ENCODE assay signal across 9 cellular contexts in genomic region chr10:98415710-98416077, GRCh38. TPM values are rescaled to one million over a fixed set of nuclear protein-coding genes. Genes with fewer than 3 reads are reported as not detected.
DNase-seq lines count a peak whose midpoint lies in the region; ATAC-seq, FAIRE-seq and TF ChIP-seq lines count a peak whose summit lies in the region.
"Had no signal": no experiment of that assay in that cellular context is flagged by ENCODE, and none has a peak within 500 bp of the region (broad histone marks: within the 10 kb centered on the region; RNA-seq: fewer than 3 reads in every experiment).

No MANE protein-coding gene starts in this region.

- no peaks in the 10 kb centered on the region for H3K27me3 Mint-ChIP-seq in astrocyte (ENCODE audit: low read depth, unreplicated experiment)
- H3K27me3 Mint-ChIP-seq: activated CD8-positive, alpha-beta memory T cell treated with anti-CD3 and anti-CD28 coated beads, Interleukin-2, amount 10 ng/mL, durations not matched to agents 7 days and 5 days had no signal

- DNase-seq in heart left ventricle (no peak), Right ventricle myocardium inferior (ENCODE audit: missing footprints) (no peak), astrocyte (ENCODE audit: low read depth) (no peak), upper lobe of left lung (no peak), HuH-7 (ENCODE audit: low spot score) (no peak)

- H3K36me3 Mint-ChIP-seq in astrocyte (ENCODE audit: low read depth, unreplicated experiment): no peaks in the 10 kb centered on the region

- H4K20me1 ChIP-seq in astrocyte (ENCODE audit: insufficient read depth, low read length): no peaks in the 10 kb centered on the region

- H3K27me3 ChIP-seq in heart left ventricle: no peaks in the 10 kb centered on the region
- H3K27me3 ChIP-seq in astrocyte (ENCODE audit: insufficient read depth, low read length): no peaks in the 10 kb centered on the region
- H3K27me3 ChIP-seq in upper lobe of left lung: no peaks in the 10 kb centered on the region

- H3K79me2 ChIP-seq in astrocyte (ENCODE audit: insufficient read depth, low read length): peaks cover 9% of the 10 kb centered on the region

- H3K4me1 ChIP-seq in heart left ventricle: peaks cover 0 to 47% (median 26%) of the 10 kb centered on the region in 12 donors
- peaks cover 18% of the 10 kb centered on the region for H3K4me1 ChIP-seq in astrocyte (ENCODE audit: insufficient read depth, low read length)
- peaks cover 15% of the 10 kb centered on the region for H3K4me1 ChIP-seq in mesodermal cell (ENCODE audit: control insufficient read depth, insufficient read depth, low read length, poor library complexity, severe bottlenecking)
- peaks cover 17 to 30% (median 27%) of the 10 kb centered on the region in 4 donors for H3K4me1 ChIP-seq in upper lobe of left lung

- H3K9me3 ChIP-seq in heart left ventricle (no peaks in the 10 kb centered on the region), astrocyte (ENCODE audit: insufficient read depth, low read depth, low read length) (no peaks in the 10 kb centered on the region), mesodermal cell (ENCODE audit: control insufficient read depth, low read length) (no peaks in the 10 kb centered on the region), upper lobe of left lung (no peaks in the 10 kb centered on the region)

- no peak overlapping the region for H3K4me3 Mint-ChIP-seq in astrocyte (ENCODE audit: unreplicated experiment)

- H3K36me3 ChIP-seq in heart left ventricle (peaks cover 0 to 46% (median 34%) of the 10 kb centered on the region in 9 donors), astrocyte (ENCODE audit: insufficient read depth, low read length) (peaks cover 3% of the 10 kb centered on the region), mesodermal cell (ENCODE audit: control insufficient read depth, insufficient read depth, low read length) (peaks cover 10% of the 10 kb centered on the region), upper lobe of left lung (peaks cover 8 to 45% (median 32%) of the 10 kb centered on the region in 4 donors)

- ATAC-seq in heart left ventricle: peak in 2 of 4 donors; percentile 1 to 3
- no peak for ATAC-seq in Right ventricle myocardium inferior
- ATAC-seq in upper lobe of left lung (ENCODE audit: low FRiP score in 2 of 2): no peak
- no peak for ATAC-seq in GM21786 (IDR thresholded peaks at IDR 0.05; ENCODE audit: unreplicated experiment)
- ATAC-seq in HG03354 (IDR thresholded peaks at IDR 0.05; ENCODE audit: poor library complexity, severe bottlenecking, unreplicated experiment): no peak

- intact Hi-C loops in heart left ventricle (cut with DNase I): loop anchor here in 2 of 10 donors (5.0 to 10.0 kb wide), 2 partner anchors 148 to 271 kb away; partner anchors contain the start of gene LOXL4 (in 1 of the 2)
- intact Hi-C loops in Right ventricle myocardium inferior (cut with DNase I): loop anchor here (5.0 kb wide), 1 partner anchor 73 kb away; no protein-coding TSS in a partner anchor

- no peaks in the 10 kb centered on the region for H3K9me3 Mint-ChIP-seq in astrocyte (ENCODE audit: unreplicated experiment)

- TF ChIP-seq CTCF in heart left ventricle (IDR thresholded peaks at IDR 0.05) (no peak), astrocyte (IDR thresholded peaks at IDR 0.05; ENCODE audit: insufficient read depth, low read depth, low read length) (no peak), upper lobe of left lung (IDR thresholded peaks at IDR 0.05) (no peak)

- no peak for FAIRE-seq in astrocyte (lab: Jason Lieb, UNC)

- H3K27ac Mint-ChIP-seq in astrocyte (ENCODE audit: unreplicated experiment): peak overlapping the region; percentile 26

- H3K4me2 ChIP-seq in astrocyte (ENCODE audit: low read length): peak overlapping the region; percentile 97

- 47 to 62% (median 56%) methylated on average over 8 of the region's 8 CpGs for WGBS in heart left ventricle, 4 donors
- 67 to 79% methylated on average over 5 of the region's 8 CpGs for WGBS in mesodermal cell (ENCODE audit: insufficient coverage in 2 of 2), 2 experiments
- 59 to 71% methylated on average over 8 of the region's 8 CpGs for WGBS in upper lobe of left lung, 2 donors

- no peak for TF ChIP-seq POLR2A in heart left ventricle (IDR thresholded peaks at IDR 0.05)
- TF ChIP-seq POLR2A in upper lobe of left lung (IDR thresholded peaks at IDR 0.05): no peak

- H3K4me3 ChIP-seq in heart left ventricle: no peak overlapping the region
- H3K4me3 ChIP-seq in astrocyte (ENCODE audit: insufficient read depth, low read depth, low read length): no peak overlapping the region
- no peak overlapping the region for H3K4me3 ChIP-seq in mesodermal cell (ENCODE audit: extremely low read depth, insufficient read depth, low read length, poor library complexity, severe bottlenecking)
- H3K4me3 ChIP-seq in upper lobe of left lung: no peak overlapping the region

- H3K9ac ChIP-seq in astrocyte (ENCODE audit: low read length): no peak overlapping the region

- H3K27ac ChIP-seq in heart left ventricle: peak overlapping the region in 11 of 12 donors; percentile 51 to 90 (median 84)
- H3K27ac ChIP-seq in astrocyte (ENCODE audit: low read depth, low read length): no peak overlapping the region
- H3K27ac ChIP-seq in mesodermal cell (ENCODE audit: low read depth, low read length, severe bottlenecking): peak overlapping the region; percentile 78
- peak overlapping the region in 3 of 4 donors; percentile 72 to 89 (median 83) for H3K27ac ChIP-seq in upper lobe of left lung

- peak overlapping the region; percentile 99 for H2AFZ ChIP-seq in astrocyte (ENCODE audit: low read depth, low read length)

- peaks cover 10% of the 10 kb centered on the region for H3K4me1 Mint-ChIP-seq in astrocyte (ENCODE audit: low read depth, unreplicated experiment)

- no peak for TF ChIP-seq EP300 in upper lobe of left lung (IDR thresholded peaks at IDR 0.05)

RNA-seq across cellular contexts. Expression of gene PYROXD2, which starts 0.7 kb away (rescaled TPM):
- total RNA-seq in heart left ventricle (10 to 100 TPM in 5 of 9 donors, 1 to 10 TPM in 4; 5.2 to 22.0 (median 11.1) TPM), Right ventricle myocardium inferior (10.7 TPM), astrocyte (4.5 TPM in 2 replicates), upper lobe of left lung (10 to 100 TPM in 3 of 6 donors, 1 to 10 TPM in 3; 6.5 to 29.3 (median 9.3) TPM)
- 10 to 100 TPM in 1 of 2 donors, 1 to 10 TPM in 1; 4.1 to 13.3 TPM for polyA plus RNA-seq in heart left ventricle
- 16.0 TPM for polyA plus RNA-seq in mesodermal cell (2013, experiment 1 of 2)
- polyA plus RNA-seq in mesodermal cell (2013, experiment 2 of 2): 9.9 TPM

RNA-seq across cellular contexts. Expression of gene HPS1, which starts 31.0 kb away (rescaled TPM):
- 10 to 100 TPM; 26.0 to 61.4 (median 38.5) TPM for total RNA-seq in heart left ventricle
- polyA plus RNA-seq in heart left ventricle: 10 to 100 TPM; 20.9 to 51.2 TPM
- total RNA-seq in Right ventricle myocardium inferior: 27.9 TPM
- 29.0 and 34.7 TPM in 2 replicates for total RNA-seq in astrocyte
- polyA plus RNA-seq in mesodermal cell (2013, experiment 1 of 2): 31.4 TPM
- 28.4 TPM for polyA plus RNA-seq in mesodermal cell (2013, experiment 2 of 2)
- total RNA-seq in upper lobe of left lung: 100 to 1,000 TPM in 2 of 6 donors, 10 to 100 TPM in 4; 45.8 to 103 (median 87.0) TPM
